ENCODE assay signal across 13 cellular contexts in genomic region chr19:7480222-7480974, GRCh38. TPM values are rescaled to one million over a fixed set of nuclear protein-coding genes. Genes with fewer than 3 reads are reported as not detected.
DNase-seq lines count a peak whose midpoint lies in the region; ATAC-seq and TF ChIP-seq lines count a peak whose summit lies in the region.
"Had no signal": no experiment of that assay in that cellular context is flagged by ENCODE, and none has a peak within 500 bp of the region (broad histone marks: within the 10 kb centered on the region; RNA-seq: fewer than 3 reads in every experiment).

No MANE protein-coding gene starts in this region.

- no peak overlapping the region for H3K23ac ChIP-seq in trophoblast cell (ENCODE audit: low read length)

- H4K12ac ChIP-seq in trophoblast cell (ENCODE audit: low read depth, low read length) = peak overlapping the region; percentile 62

- no peak overlapping the region for H3K4me3 ChIP-seq in CD8-positive, alpha-beta T cell (ENCODE audit: low read depth, low read length)
- H3K4me3 ChIP-seq in SJCRH30 (no peak overlapping the region), trophoblast cell (ENCODE audit: low read depth, low read length) (no peak overlapping the region)
- H3K4me3 ChIP-seq: SJSA1 had no signal

- CTCF ChIA-PET in CD8-positive, alpha-beta T cell (lab: Charles Lee) = no interaction called here

- H3K27ac Mint-ChIP-seq in CD8-positive, alpha-beta T cell = peak overlapping the region; percentile 27

- H3K79me2 ChIP-seq in trophoblast cell (ENCODE audit: control insufficient read depth, insufficient read depth, low read length, poor library complexity) = peaks cover 12% of the 10 kb centered on the region

- DNase-seq in CD8-positive, alpha-beta T cell = no peak
- DNase-seq in SJCRH30 (peak; percentile 33 to 63), iPS-NIHi11 (ENCODE audit: low spot score) (peak; percentile 36), trophoblast cell (no peak), SHP77 treated with DMSO at 0.1 percent for 48 hours (lab: John Stamatoyannopoulos, UW) (no peak), DMS153 treated with DMSO at 0.1 percent for 48 hours (lab: John Stamatoyannopoulos, UW; ENCODE audit: unreplicated experiment) (no peak), AG20443 (ENCODE audit: low spot score) (no peak)
- DNase-seq in activated CD8-positive, alpha-beta memory T cell treated with anti-CD3 and anti-CD28 coated beads, Interleukin-2, amount 50 U/mL, for 48 hours = no peak
- DNase-seq: left cardiac atrium; stimulated activated CD4-positive, alpha-beta T cell treated with anti-CD3 and anti-CD28 coated beads, Interleukin-2, amount 100 ng/mL, for 24 hours had no signal

- no peak overlapping the region for H3K27ac ChIP-seq in CD8-positive, alpha-beta T cell (ENCODE audit: low read depth, low read length)
- H3K27ac ChIP-seq in SJCRH30 (peak overlapping the region; percentile 30), trophoblast cell (ENCODE audit: low read depth, low read length) (peak overlapping the region; percentile 95)
- H3K27ac ChIP-seq: SJSA1, VCaP had no signal

- no peak for TF ChIP-seq CTCF in CD8-positive, alpha-beta T cell (IDR thresholded peaks at IDR 0.05)

- peak overlapping the region; percentile 91 for H3K18ac ChIP-seq in trophoblast cell (ENCODE audit: low read length)

- no peaks in the 10 kb centered on the region for H3K36me3 Mint-ChIP-seq in CD8-positive, alpha-beta T cell

- peak overlapping the region; percentile 97 for H4K91ac ChIP-seq in trophoblast cell (ENCODE audit: low read depth, low read length)

- no peaks in the 10 kb centered on the region for H3K9me3 Mint-ChIP-seq in CD8-positive, alpha-beta T cell

- H2BK5ac ChIP-seq in trophoblast cell (ENCODE audit: low read depth, low read length, poor library complexity) = peak overlapping the region; percentile 96

- peaks cover 7% of the 10 kb centered on the region for H3K4me1 Mint-ChIP-seq in CD8-positive, alpha-beta T cell (ENCODE audit: low read depth)

- H3K9ac ChIP-seq in trophoblast cell (ENCODE audit: low read length) = no peak overlapping the region

- no peaks in the 10 kb centered on the region for H3K9me3 ChIP-seq in CD8-positive, alpha-beta T cell (ENCODE audit: low read length)
- no peaks in the 10 kb centered on the region for H3K9me3 ChIP-seq in SJCRH30 (replicated peaks)
- H3K9me3 ChIP-seq in trophoblast cell (ENCODE audit: insufficient read depth, low read depth, low read length) = peaks cover 7% of the 10 kb centered on the region
- H3K9me3 ChIP-seq: SJSA1 had no signal

- intact Hi-C loops in CD8-positive, alpha-beta T cell (cut with DNase I, micrococcal nuclease) = no loop called here

- peaks cover 61% of the 10 kb centered on the region for H3K79me1 ChIP-seq in trophoblast cell (ENCODE audit: low read length)

- no peak overlapping the region for H3K4me3 Mint-ChIP-seq in CD8-positive, alpha-beta T cell

- no CpG with 5 or more reads among the region's 11 CpGs for WGBS in trophoblast cell (ENCODE audit: extremely low coverage, insufficient coverage, insufficient read length)

- H4K8ac ChIP-seq in trophoblast cell (ENCODE audit: low read depth, low read length) = peak overlapping the region; percentile 84

- peak overlapping the region; percentile 91 for H2BK120ac ChIP-seq in trophoblast cell (ENCODE audit: insufficient read depth, low read length, poor library complexity)

- peak overlapping the region; percentile 84 for H2BK12ac ChIP-seq in trophoblast cell (ENCODE audit: low read length)

- peaks cover 9% of the 10 kb centered on the region for H3K4me1 ChIP-seq in CD8-positive, alpha-beta T cell (ENCODE audit: insufficient read depth, low read length)
- H3K4me1 ChIP-seq in SJCRH30 (peaks cover 12% of the 10 kb centered on the region), trophoblast cell (ENCODE audit: control insufficient read depth in 1 of 2, insufficient read depth in 2 of 2, low read length in 2 of 2) (peaks cover 37 to 50% of the 10 kb centered on the region in 2 experiments)
- H3K4me1 ChIP-seq: SJSA1 had no signal

- H3K4me2 ChIP-seq in trophoblast cell (ENCODE audit: low read length) = peak overlapping the region; percentile 21

- peak overlapping the region; percentile 91 for H3K4ac ChIP-seq in trophoblast cell (ENCODE audit: low read depth, low read length)

- H2AK5ac ChIP-seq in trophoblast cell (ENCODE audit: low read length) = peak overlapping the region; percentile 89

- POLR2A ChIA-PET in CD8-positive, alpha-beta T cell (lab: Charles Lee) = interaction anchor here (1.2 kb wide), 1 partner anchor 35 kb away, joined by 3 read pairs; the partner anchor contains the start of gene ZNF358

- ATAC-seq in CD8-positive, alpha-beta T cell = no peak
- ATAC-seq: HCT116 had no signal

- H2AFZ ChIP-seq in trophoblast cell (ENCODE audit: insufficient read depth, low read length, poor library complexity) = peak overlapping the region; percentile 56

- no peaks in the 10 kb centered on the region for H3K36me3 ChIP-seq in CD8-positive, alpha-beta T cell (ENCODE audit: insufficient read depth, low read length)
- H3K36me3 ChIP-seq in SJCRH30 = no peaks in the 10 kb centered on the region
- peaks cover 10% of the 10 kb centered on the region in 2 experiments for H3K36me3 ChIP-seq in trophoblast cell (ENCODE audit: control insufficient read depth in 1 of 2, insufficient read depth in 2 of 2, low read length in 2 of 2)
- H3K36me3 ChIP-seq: SJSA1 had no signal

- H3K27me3 Mint-ChIP-seq in CD8-positive, alpha-beta T cell (ENCODE audit: low read depth) = no peaks in the 10 kb centered on the region

- no peaks in the 10 kb centered on the region for H3K27me3 ChIP-seq in CD8-positive, alpha-beta T cell (ENCODE audit: insufficient read depth, low read length)
- H3K27me3 ChIP-seq in SJCRH30 (no peaks in the 10 kb centered on the region), trophoblast cell (ENCODE audit: insufficient read depth, low read length) (no peaks in the 10 kb centered on the region)
- H3K27me3 ChIP-seq: SJSA1 had no signal

- H3K14ac ChIP-seq in trophoblast cell (ENCODE audit: low read length) = peak overlapping the region; percentile 88

RNA-seq across cellular contexts. Expression of gene PEX11G, which starts 8.4 kb away (rescaled TPM):
- total RNA-seq in CD8-positive, alpha-beta T cell = not detected
- not detected in 2 replicates for total RNA-seq in SJCRH30 (2014; rRNA removed; shearing (Covaris generic))
- polyA plus RNA-seq in trophoblast cell (2013) = 0.92 and 0.94 TPM in 2 replicates

RNA-seq across cellular contexts. Expression of gene ZNF358, which starts 35.5 kb away (rescaled TPM):
- 1 to 10 TPM; 7.1 to 9.0 TPM for total RNA-seq in CD8-positive, alpha-beta T cell
- total RNA-seq in SJCRH30 (2014; rRNA removed; shearing (Covaris generic)) = 28.8 and 33.8 TPM in 2 replicates
- 94.3 and 106 TPM in 2 replicates for polyA plus RNA-seq in trophoblast cell (2013)

RNA-seq across cellular contexts. Expression of gene MCOLN1, which starts 42.0 kb away (rescaled TPM):
- 10 to 100 TPM in 1 of 2 experiments, 1 to 10 TPM in 1; 9.0 to 13.3 TPM for total RNA-seq in CD8-positive, alpha-beta T cell
- 3.8 and 5.8 TPM in 2 replicates for total RNA-seq in SJCRH30 (2014; rRNA removed; shearing (Covaris generic))
- polyA plus RNA-seq in trophoblast cell (2013) = 26.7 and 29.7 TPM in 2 replicates

RNA-seq across cellular contexts. Expression of gene PNPLA6, which starts 55.1 kb away (rescaled TPM):
- 10 to 100 TPM; 76.5 to 81.3 TPM for total RNA-seq in CD8-positive, alpha-beta T cell
- total RNA-seq in SJCRH30 (2014; rRNA removed; shearing (Covaris generic)) = 14.2 and 17.3 TPM in 2 replicates
- 73.4 and 78.6 TPM in 2 replicates for polyA plus RNA-seq in trophoblast cell (2013)

Comparison
In these comparisons a context has a peak if more than half of its experiments do, and no peak if none do; other contexts are left out.
1. DNase-seq: peak in SJCRH30 (2 of 2) and iPS-NIHi11 (single experiment); none in CD8-positive, alpha-beta T cell (0 of 7), trophoblast cell (0 of 2), SHP77 treated with DMSO at 0.1 percent for 48 hours (single experiment), DMS153 treated with DMSO at 0.1 percent for 48 hours (single experiment), activated CD8-positive, alpha-beta memory T cell treated with anti-CD3 and anti-CD28 coated beads, Interleukin-2, amount 50 U/mL, for 48 hours (single experiment) and AG20443 (single experiment).